In the genomic region with DNA sequence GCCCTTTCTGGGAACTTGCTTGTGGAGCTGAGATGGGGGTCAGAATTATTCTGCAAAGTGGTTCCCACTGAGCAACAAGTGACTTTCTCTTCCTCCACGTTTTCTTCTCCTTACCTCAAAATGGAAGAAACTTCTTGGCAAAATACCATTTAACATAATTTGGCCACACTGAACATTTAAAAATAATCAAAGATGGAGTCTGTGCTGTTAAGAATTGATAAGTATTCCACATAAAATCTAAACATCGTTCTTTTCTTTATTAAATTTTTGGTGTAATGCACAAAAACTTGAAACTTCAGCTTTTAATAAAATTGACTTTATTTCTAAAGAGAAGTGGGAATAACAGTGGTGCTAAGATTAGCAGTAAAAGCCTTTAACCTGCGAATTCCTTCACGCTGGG, we compare ENCODE assay signal across 1 cellular context.
TF ChIP-seq lines count a peak whose summit lies in the region.

No MANE protein-coding gene starts in this region.

TF ChIP-seq in HCT116, 20 proteins besides CTCF, POLR2A, EP300 and RAD21:
- TF ChIP-seq EZH2 (IDR thresholded peaks at IDR 0.05) (no peak), JUND (IDR thresholded peaks at IDR 0.05) (no peak), ATF3 (IDR thresholded peaks at IDR 0.05) (no peak), ZNF274 (IDR thresholded peaks at IDR 0.05; ENCODE audit: low read depth, low read length) (no peak), REST (IDR thresholded peaks at IDR 0.05; ENCODE audit: low read depth) (no peak), SP1 (IDR thresholded peaks at IDR 0.05; ENCODE audit: low read depth) (no peak)
- TF ChIP-seq, protein P1, sequence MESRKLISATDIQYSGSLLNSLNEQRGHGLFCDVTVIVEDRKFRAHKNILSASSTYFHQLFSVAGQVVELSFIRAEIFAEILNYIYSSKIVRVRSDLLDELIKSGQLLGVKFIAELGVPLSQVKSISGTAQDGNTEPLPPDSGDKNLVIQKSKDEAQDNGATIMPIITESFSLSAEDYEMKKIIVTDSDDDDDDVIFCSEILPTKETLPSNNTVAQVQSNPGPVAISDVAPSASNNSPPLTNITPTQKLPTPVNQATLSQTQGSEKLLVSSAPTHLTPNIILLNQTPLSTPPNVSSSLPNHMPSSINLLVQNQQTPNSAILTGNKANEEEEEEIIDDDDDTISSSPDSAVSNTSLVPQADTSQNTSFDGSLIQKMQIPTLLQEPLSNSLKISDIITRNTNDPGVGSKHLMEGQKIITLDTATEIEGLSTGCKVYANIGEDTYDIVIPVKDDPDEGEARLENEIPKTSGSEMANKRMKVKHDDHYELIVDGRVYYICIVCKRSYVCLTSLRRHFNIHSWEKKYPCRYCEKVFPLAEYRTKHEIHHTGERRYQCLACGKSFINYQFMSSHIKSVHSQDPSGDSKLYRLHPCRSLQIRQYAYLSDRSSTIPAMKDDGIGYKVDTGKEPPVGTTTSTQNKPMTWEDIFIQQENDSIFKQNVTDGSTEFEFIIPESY (IDR thresholded peaks at IDR 0.05; ENCODE audit: extremely low read depth, insufficient replicate concordance, low read length) = no peak
